8 cellular contexts compared by ENCODE assay signal in genomic region chr4:4247711-4248035, GRCh38. TPM values are rescaled to one million over a fixed set of nuclear protein-coding genes. Genes with fewer than 3 reads are reported as not detected.
DNase-seq lines count a peak whose midpoint lies in the region; ATAC-seq and TF ChIP-seq lines count a peak whose summit lies in the region.

No MANE protein-coding gene starts in this region.

- H3K27me3 Mint-ChIP-seq in nephron progenitor cell (ENCODE audit: low read depth, poor library complexity): peaks cover 17% of the 10 kb centered on the region

- no peaks in the 10 kb centered on the region; the same call in 1 of the 2 replicates for H3K9me3 ChIP-seq in AG04450 (ENCODE audit: control insufficient read depth, insufficient read depth, low read length)
- no peaks in the 10 kb centered on the region for H3K9me3 ChIP-seq in MG63
- H3K9me3 ChIP-seq in effector memory CD4-positive, alpha-beta T cell (ENCODE audit: control insufficient read depth, low read length): no peaks in the 10 kb centered on the region

- TF ChIP-seq CTCF in AG04450 (IDR thresholded peaks at IDR 0.05; ENCODE audit: low read depth, low read length) (no peak), nephron progenitor cell (IDR thresholded peaks at IDR 0.05) (no peak)

- peaks cover 7% of the 10 kb centered on the region for H3K4me1 ChIP-seq in effector memory CD4-positive, alpha-beta T cell (ENCODE audit: control insufficient read depth, insufficient read depth, low read length, poor library complexity, severe bottlenecking)

- peak; percentile 4 for ATAC-seq in GM21381 (IDR thresholded peaks at IDR 0.05; ENCODE audit: unreplicated experiment)

- CTCF ChIA-PET in AG04450 (lab: Charles Lee): interaction anchor here (0.7 to 1.5 kb wide), 2 partner anchors 8 to 273 kb away, joined by 3 read pairs; no protein-coding TSS in a partner anchor

- H3K27ac ChIP-seq in AG04450 (ENCODE audit: low read depth, low read length): peak overlapping the region; percentile 96
- H3K27ac ChIP-seq in effector memory CD4-positive, alpha-beta T cell (ENCODE audit: insufficient read depth, low read length, poor library complexity, severe bottlenecking): peak overlapping the region; percentile 90

- peaks cover 42% of the 10 kb centered on the region for H3K4me1 Mint-ChIP-seq in nephron progenitor cell

- no peaks in the 10 kb centered on the region for H3K9me3 Mint-ChIP-seq in nephron progenitor cell

- POLR2A ChIA-PET in AG04450 (lab: Yijun Ruan, JAX): interaction anchor here (0.6 to 1.1 kb wide), 3 partner anchors 104 to 293 kb away, joined by 3 read pairs; no protein-coding TSS in a partner anchor

- peaks cover 26% of the 10 kb centered on the region for H3K36me3 Mint-ChIP-seq in nephron progenitor cell (ENCODE audit: low read depth)

- DNase-seq in AG04450 (ENCODE audit: low read depth, low spot score) (no peak), MG63 (no peak), nephron progenitor cell (no peak), amygdala (lab: John Stamatoyannopoulos, UW) (no peak), NCI-H82 (lab: John Stamatoyannopoulos, UW) (no peak), NCI-H446 (lab: John Stamatoyannopoulos, UW) (no peak)
- no peak for DNase-seq in effector memory CD4-positive, alpha-beta T cell

- H3K27ac Mint-ChIP-seq in nephron progenitor cell: peak overlapping the region; percentile 99

- peak overlapping the region; percentile 90 for H3K4me3 ChIP-seq in AG04450 (ENCODE audit: low read depth, low read length)
- H3K4me3 ChIP-seq in MG63: peak overlapping the region; percentile 90
- peak overlapping the region; percentile 92 for H3K4me3 ChIP-seq in effector memory CD4-positive, alpha-beta T cell (ENCODE audit: insufficient read depth, low read depth, low read length, poor library complexity, severe bottlenecking)

- peaks cover 9% of the 10 kb centered on the region for H3K36me3 ChIP-seq in MG63
- H3K36me3 ChIP-seq in effector memory CD4-positive, alpha-beta T cell (ENCODE audit: control insufficient read depth, insufficient read depth, low read length): peaks cover 24% of the 10 kb centered on the region

- H3K27me3 ChIP-seq in AG04450 (ENCODE audit: control insufficient read depth, insufficient read depth, low read length) (peaks cover 3% of the 10 kb centered on the region), MG63 (no peaks in the 10 kb centered on the region)
- no peaks in the 10 kb centered on the region for H3K27me3 ChIP-seq in effector memory CD4-positive, alpha-beta T cell (replicated peaks; ENCODE audit: control insufficient read depth, insufficient read depth, low read length, poor library complexity, severe bottlenecking)

- H3K4me3 Mint-ChIP-seq in nephron progenitor cell: peak overlapping the region; percentile 95

RNA-seq across cellular contexts. Expression of gene TMEM128, which starts 0.3 kb away (rescaled TPM):
- 32.3 and 44.0 TPM in 2 replicates for polyA plus RNA-seq in AG04450 (2011; rRNA removed)
- polyA minus RNA-seq in AG04450 (2011; rRNA and poly(A)+ RNA removed): 7.9 and 13.9 TPM in 2 replicates
- 32.3 and 34.9 TPM in 2 replicates for total RNA-seq in MG63 (2014; rRNA removed; shearing (Covaris generic); ENCODE audit: low replicate concordance)

RNA-seq across cellular contexts. Expression of gene OTOP1, which starts 20.9 kb away (rescaled TPM):
- polyA plus RNA-seq in AG04450 (2011; rRNA removed): not detected in 2 replicates
- not detected in 2 replicates for polyA minus RNA-seq in AG04450 (2011; rRNA and poly(A)+ RNA removed)
- total RNA-seq in MG63 (2014; rRNA removed; shearing (Covaris generic); ENCODE audit: low replicate concordance): not detected in 2 replicates

RNA-seq across cellular contexts. Expression of gene LYAR, which starts 42.3 kb away (rescaled TPM):
- 5.5 and 7.8 TPM in 2 replicates for polyA plus RNA-seq in AG04450 (2011; rRNA removed)
- polyA minus RNA-seq in AG04450 (2011; rRNA and poly(A)+ RNA removed): 1.1 and 2.6 TPM in 2 replicates
- 17.5 and 20.9 TPM in 2 replicates for total RNA-seq in MG63 (2014; rRNA removed; shearing (Covaris generic); ENCODE audit: low replicate concordance)

RNA-seq across cellular contexts. Expression of gene ZBTB49, which starts 42.4 kb away (rescaled TPM):
- polyA plus RNA-seq in AG04450 (2011; rRNA removed): 3.9 and 4.6 TPM in 2 replicates
- 7.1 and 8.8 TPM in 2 replicates for polyA minus RNA-seq in AG04450 (2011; rRNA and poly(A)+ RNA removed)
- total RNA-seq in MG63 (2014; rRNA removed; shearing (Covaris generic); ENCODE audit: low replicate concordance): 0.52 and 3.3 TPM in 2 replicates
